Comparison of ENCODE assay signal across 8 cellular contexts in the genomic region with DNA sequence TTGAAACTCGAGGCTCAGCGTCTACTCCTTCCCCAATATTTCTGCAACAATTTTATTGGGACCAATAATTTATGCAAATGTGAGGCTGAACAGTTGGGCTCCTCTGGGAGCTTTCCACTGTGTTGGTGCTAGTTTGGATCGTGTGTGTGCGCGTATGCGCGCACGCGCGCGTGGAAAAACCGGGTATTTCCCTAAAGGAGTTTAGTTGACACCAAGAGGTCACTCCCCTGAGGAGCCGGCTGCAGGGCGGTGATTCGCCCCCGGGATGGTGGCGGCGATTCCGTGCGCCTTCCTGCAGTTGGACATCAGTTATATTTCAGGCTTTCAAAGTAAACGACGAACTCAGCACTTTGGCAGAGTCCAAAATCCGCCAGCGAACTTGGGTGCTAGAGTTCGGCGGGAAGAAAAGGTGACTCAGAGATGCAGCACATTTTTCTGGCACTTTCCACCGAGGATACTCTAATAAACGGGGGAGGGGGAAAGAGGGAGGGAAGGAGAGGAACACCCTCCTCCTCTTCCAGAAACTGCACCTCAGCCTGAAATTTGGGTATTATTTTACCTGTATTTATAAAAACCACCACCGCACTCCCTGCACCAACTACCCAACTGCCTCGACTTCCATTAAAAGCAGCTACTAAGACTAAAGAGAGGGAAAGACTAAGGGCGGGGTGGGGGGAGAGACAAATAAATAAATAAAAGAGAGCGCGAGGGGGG.
A peak's percentile ranks its signal among the peaks of the same experiment; 100 is the strongest.
DNase-seq lines count a peak whose midpoint lies in the region; ATAC-seq and TF ChIP-seq lines count a peak whose summit lies in the region.

No MANE protein-coding gene starts in this region.

- H3K36me3 ChIP-seq in NT2/D1 (ENCODE audit: insufficient read depth, insufficient read length, low read length) (no peaks in the 10 kb centered on the region), urinary bladder (ENCODE audit: insufficient read depth) (no peaks in the 10 kb centered on the region)

- CTCF ChIA-PET in GM10248 (lab: Yijun Ruan, JAX) = no interaction called here

- DNase-seq in AG20443 (ENCODE audit: low spot score) (peak; percentile 31), NT2/D1 (ENCODE audit: low read depth, low spot score) (peak; percentile 15), dorsolateral prefrontal cortex (peak; percentile 9 to 81 (median 76)), midbrain (lab: John Stamatoyannopoulos, UW) (peak; percentile 57), GM10248 (ENCODE audit: extremely low spot score) (no peak)

- peak overlapping the region; percentile 2 to 99 (median 95) for H3K27ac ChIP-seq in dorsolateral prefrontal cortex
- no peak overlapping the region for H3K27ac ChIP-seq in urinary bladder (ENCODE audit: low read depth)

- intact Hi-C loops in dorsolateral prefrontal cortex (cut with DNase I) = loop anchor here (5.0 to 10.0 kb wide), 5 partner anchors 135 to 520 kb away; a partner anchor contains a TSS

- under 1% methylated on average over 33 of the region's 33 CpGs for WGBS in urinary bladder

- POLR2A ChIA-PET in GM10248 (lab: Yijun Ruan, JAX) = no interaction called here

- peak; percentile 42 for ATAC-seq in GM18502 (IDR thresholded peaks at IDR 0.05; ENCODE audit: poor library complexity, unreplicated experiment)
- no peak for ATAC-seq in HG03439 (IDR thresholded peaks at IDR 0.05; ENCODE audit: unreplicated experiment)

- H3K4me3 ChIP-seq in NT2/D1 (ENCODE audit: insufficient read length, low read depth) (peak overlapping the region; percentile 60), dorsolateral prefrontal cortex (peak overlapping the region; percentile 30 to 82 (median 66)), urinary bladder (ENCODE audit: low read depth, low read length) (peak overlapping the region; percentile 65)

- H3K4me1 ChIP-seq in NT2/D1 (ENCODE audit: insufficient read depth, insufficient read length) (peaks cover 1% of the 10 kb centered on the region), urinary bladder (ENCODE audit: insufficient read depth) (no peaks in the 10 kb centered on the region)

- no peaks in the 10 kb centered on the region for H3K9me3 ChIP-seq in NT2/D1 (ENCODE audit: insufficient read depth, low read length)

- peak overlapping the region; percentile 86 for H3K9ac ChIP-seq in NT2/D1 (ENCODE audit: insufficient read length, low read depth)

- no peaks in the 10 kb centered on the region for H3K27me3 ChIP-seq in NT2/D1 (ENCODE audit: insufficient read depth, insufficient read length)
- peaks cover 0 to 4% (median 0%) of the 10 kb centered on the region in 45 donors for H3K27me3 ChIP-seq in dorsolateral prefrontal cortex

- TF ChIP-seq CTCF in dorsolateral prefrontal cortex (IDR thresholded peaks at IDR 0.05 in 54 of 56, conservative IDR thresholded peaks at IDR 0.05 in 2 of 56; ENCODE audit: low read depth in 1 of 56, partially characterized antibody in 56 of 56) (peak in 6 of 56 donors; percentile 15 to 33 (median 20)), GM10248 (IDR thresholded peaks at IDR 0.05; ENCODE audit: control extremely low read depth, extremely low read depth, low read depth, missing control alignments) (no peak)
